Comparison of ENCODE assay signal across 31 cellular contexts in genomic region chr2:20400787-20401494, GRCh38. TPM values are rescaled to one million over a fixed set of nuclear protein-coding genes. Genes with fewer than 3 reads are reported as not detected.
A peak's percentile ranks its signal among the peaks of the same experiment; 100 is the strongest.
DNase-seq lines count a peak whose midpoint lies in the region; ATAC-seq and TF ChIP-seq lines count a peak whose summit lies in the region.
"Had no signal": no experiment of that assay in that cellular context is flagged by ENCODE, and none has a peak within 500 bp of the region (broad histone marks: within the 10 kb centered on the region; RNA-seq: fewer than 3 reads in every experiment).

No MANE protein-coding gene starts in this region.

- no peak overlapping the region for H3K27ac Mint-ChIP-seq in activated CD4-positive, alpha-beta memory T cell treated with anti-CD3 and anti-CD28 coated beads, Interleukin-2, amount 10 ng/mL, durations not matched to agents 7 days and 5 days
- H3K27ac Mint-ChIP-seq: activated naive CD4-positive, alpha-beta T cell treated with anti-CD3 and anti-CD28 coated beads, Interleukin-2, amount 50 U/mL, for 24 hours; activated T-helper 1 cell treated with anti-CD3 and anti-CD28 coated beads, Interleukin-12 subunit alpha, Interleukin-12 subunit beta, Interleukin-2, Interleukin-4 antibody, amounts not matched to agents 30 ng/mL and 10 ng/mL and 1 ng/mL, durations not matched to agents 14 hours and 24 hours and 36 hours; CD4-positive, CD25-positive, alpha-beta regulatory T cell; dendritic cell treated with granulocyte-macrophage colony-stimulating factor and Interleukin-4, amounts not matched to agents 40 ng/mL and 50 ng/mL, for 4 days; endodermal cell; stimulated activated effector memory CD8-positive, alpha-beta T cell treated with anti-CD3 and anti-CD28 coated beads, Interleukin-12 subunit alpha, Interleukin-12 subunit beta, amount 100 ng/mL, for 72 hours; WTC11 had no signal

- H3K27me3 ChIP-seq in mammary epithelial cell (ENCODE audit: insufficient read depth, low read length) = no peaks in the 10 kb centered on the region
- H3K27me3 ChIP-seq in foreskin keratinocyte = peaks cover 8% of the 10 kb centered on the region
- no peaks in the 10 kb centered on the region for H3K27me3 ChIP-seq in subcutaneous abdominal adipose tissue (ENCODE audit: control insufficient read depth in 5 of 5, insufficient read depth in 4 of 5, low read length in 5 of 5)
- H3K27me3 ChIP-seq: ascending aorta, pancreas had no signal

- H3K4me1 ChIP-seq in mammary epithelial cell (ENCODE audit: insufficient read depth, low read length) (peaks cover 10% of the 10 kb centered on the region), foreskin keratinocyte (peaks cover 3% of the 10 kb centered on the region), subcutaneous abdominal adipose tissue (ENCODE audit: control insufficient read depth in 5 of 5, insufficient read depth in 5 of 5, low read length in 5 of 5) (peaks cover 0 to 13% (median 5%) of the 10 kb centered on the region in 5 donors)
- H3K4me1 ChIP-seq: ascending aorta, pancreas had no signal

- POLR2A ChIA-PET in activated CD4-positive, alpha-beta memory T cell treated with anti-CD3 and anti-CD28 coated beads, Interleukin-2, amount 10 ng/mL, durations not matched to agents 7 days and 5 days (lab: Charles Lee) = no interaction called here

- no peaks in the 10 kb centered on the region for H3K79me2 ChIP-seq in mammary epithelial cell (ENCODE audit: insufficient read depth, low read length)

- no TSS peak for BruUV-seq in mammary epithelial cell (replicated peaks; lab: Mats Ljungman, UMichigan)

- DNase-seq in NCI-H82 (lab: John Stamatoyannopoulos, UW) (peak; percentile 54), NCI-H82 treated with DMSO at 0.1 percent for 48 hours (lab: John Stamatoyannopoulos, UW; ENCODE audit: unreplicated experiment) (no peak), mammary epithelial cell (peak; percentile 24), foreskin keratinocyte (no peak), DMS53 (lab: John Stamatoyannopoulos, UW) (no peak)
- no peak for DNase-seq in activated CD4-positive, alpha-beta memory T cell treated with anti-CD3 and anti-CD28 coated beads, Interleukin-2, amount 10 ng/mL, durations not matched to agents 7 days and 5 days
- DNase-seq: activated CD4-positive, alpha-beta T cell treated with anti-CD3 and anti-CD28 coated beads, Interleukin-2, amount 50 U/mL, for 1 hour; CD4-positive, CD25-positive, alpha-beta regulatory T cell; central memory CD4-positive, alpha-beta T cell; EL; endodermal cell; Kasumi-1; NCI-H1048; NCI-H1694; NCI-H524 treated with DMSO at 0.1 percent for 48 hours; pancreas; right cardiac atrium; stimulated activated CD4-positive, alpha-beta T cell treated with anti-CD3 and anti-CD28 coated beads, Interleukin-4, amount 100 ng/mL, for 24 hours; SW 1271; T-helper 9 cell had no signal

- H3K4me1 Mint-ChIP-seq in activated CD4-positive, alpha-beta memory T cell treated with anti-CD3 and anti-CD28 coated beads, Interleukin-2, amount 10 ng/mL, durations not matched to agents 7 days and 5 days = no peaks in the 10 kb centered on the region
- H3K4me1 Mint-ChIP-seq: activated naive CD4-positive, alpha-beta T cell treated with anti-CD3 and anti-CD28 coated beads, Interleukin-2, amount 50 U/mL, for 24 hours; CD4-positive, CD25-positive, alpha-beta regulatory T cell; stimulated activated effector memory CD8-positive, alpha-beta T cell treated with anti-CD3 and anti-CD28 coated beads, Interleukin-12 subunit alpha, Interleukin-12 subunit beta, amount 100 ng/mL, for 72 hours; WTC11 had no signal

- 35% methylated on average over 3 of the region's 3 CpGs for WGBS in mammary epithelial cell (ENCODE audit: low coverage, missing lambda C conversion rate)

- no peaks in the 10 kb centered on the region for H3K9me3 Mint-ChIP-seq in activated CD4-positive, alpha-beta memory T cell treated with anti-CD3 and anti-CD28 coated beads, Interleukin-2, amount 10 ng/mL, durations not matched to agents 7 days and 5 days
- H3K9me3 Mint-ChIP-seq: activated naive CD4-positive, alpha-beta T cell treated with anti-CD3 and anti-CD28 coated beads, Interleukin-2, amount 50 U/mL, for 24 hours; activated T-helper 1 cell treated with anti-CD3 and anti-CD28 coated beads, Interleukin-12 subunit alpha, Interleukin-12 subunit beta, Interleukin-2, Interleukin-4 antibody, amounts not matched to agents 30 ng/mL and 10 ng/mL and 1 ng/mL, durations not matched to agents 14 hours and 24 hours and 36 hours; dendritic cell treated with granulocyte-macrophage colony-stimulating factor and Interleukin-4, amounts not matched to agents 40 ng/mL and 50 ng/mL, for 4 days; endodermal cell; stimulated activated effector memory CD8-positive, alpha-beta T cell treated with anti-CD3 and anti-CD28 coated beads, Interleukin-12 subunit alpha, Interleukin-12 subunit beta, amount 100 ng/mL, for 72 hours; WTC11 had no signal

- H3K4me3 ChIP-seq in mammary epithelial cell (replicated peaks in 1 of 3; ENCODE audit: insufficient read depth in 1 of 3, low read depth in 2 of 3, low read length in 3 of 3) (no peak overlapping the region), subcutaneous abdominal adipose tissue (ENCODE audit: low read depth in 1 of 5, low read length in 5 of 5) (no peak overlapping the region)
- H3K4me3 ChIP-seq: ascending aorta, lung, pancreas had no signal

- H3K9ac ChIP-seq in mammary epithelial cell (ENCODE audit: insufficient read depth, low read length) (no peak overlapping the region), subcutaneous abdominal adipose tissue (ENCODE audit: low read length in 5 of 5) (no peak overlapping the region)

- peaks cover 32% of the 10 kb centered on the region for H3K27me3 Mint-ChIP-seq in activated CD4-positive, alpha-beta memory T cell treated with anti-CD3 and anti-CD28 coated beads, Interleukin-2, amount 10 ng/mL, durations not matched to agents 7 days and 5 days
- H3K27me3 Mint-ChIP-seq: activated naive CD4-positive, alpha-beta T cell treated with anti-CD3 and anti-CD28 coated beads, Interleukin-2, amount 50 U/mL, for 24 hours had no signal

- peak overlapping the region; percentile 12 for H3K4me2 ChIP-seq in mammary epithelial cell (ENCODE audit: insufficient read depth, low read depth, low read length)

- intact Hi-C loops in mammary epithelial cell (cut with micrococcal nuclease) = no loop called here

- no peak overlapping the region for H3K4me3 Mint-ChIP-seq in activated CD4-positive, alpha-beta memory T cell treated with anti-CD3 and anti-CD28 coated beads, Interleukin-2, amount 10 ng/mL, durations not matched to agents 7 days and 5 days
- H3K4me3 Mint-ChIP-seq: activated naive CD4-positive, alpha-beta T cell treated with anti-CD3 and anti-CD28 coated beads, Interleukin-2, amount 50 U/mL, for 24 hours; activated T-helper 1 cell treated with anti-CD3 and anti-CD28 coated beads, Interleukin-12 subunit alpha, Interleukin-12 subunit beta, Interleukin-2, Interleukin-4 antibody, amounts not matched to agents 30 ng/mL and 10 ng/mL and 1 ng/mL, durations not matched to agents 14 hours and 24 hours and 36 hours; CD4-positive, CD25-positive, alpha-beta regulatory T cell; dendritic cell treated with granulocyte-macrophage colony-stimulating factor and Interleukin-4, amounts not matched to agents 40 ng/mL and 50 ng/mL, for 4 days; endodermal cell; stimulated activated effector memory CD8-positive, alpha-beta T cell treated with anti-CD3 and anti-CD28 coated beads, Interleukin-12 subunit alpha, Interleukin-12 subunit beta, amount 100 ng/mL, for 72 hours; WTC11 had no signal

- CTCF ChIA-PET in mammary epithelial cell (lab: Charles Lee; ENCODE audit: low non-redundant PET) = no interaction called here
- CTCF ChIA-PET in activated CD4-positive, alpha-beta memory T cell treated with anti-CD3 and anti-CD28 coated beads, Interleukin-2, amount 10 ng/mL, durations not matched to agents 7 days and 5 days (lab: Charles Lee) = interaction anchor here (3.2 kb wide), 1 partner anchor 11 kb away, joined by 22 read pairs; no protein-coding TSS in a partner anchor

- H4K20me1 ChIP-seq in mammary epithelial cell (ENCODE audit: insufficient read depth, low read length) = no peaks in the 10 kb centered on the region

- H2AFZ ChIP-seq in mammary epithelial cell (ENCODE audit: low read depth, low read length) = peak overlapping the region; percentile 7

- TF ChIP-seq CTCF in mammary epithelial cell (conservative IDR thresholded peaks at IDR 0.05 in 1 of 2, IDR thresholded peaks at IDR 0.05 in 1 of 2; ENCODE audit: extremely low read depth in 1 of 2, insufficient read depth in 1 of 2, low read depth in 1 of 2, low read length in 2 of 2) (no peak), foreskin keratinocyte (conservative IDR thresholded peaks at IDR 0.05) (no peak)

- H3K27ac ChIP-seq in mammary epithelial cell (ENCODE audit: insufficient read depth, low read depth, low read length) = no peak overlapping the region
- H3K27ac ChIP-seq in foreskin keratinocyte = peak overlapping the region; percentile 41
- peak overlapping the region; percentile 27 for H3K27ac ChIP-seq in subcutaneous abdominal adipose tissue (ENCODE audit: low read depth, low read length)
- H3K27ac ChIP-seq: 22Rv1, ascending aorta, HL-60, pancreas had no signal

- no peaks in the 10 kb centered on the region for H3K9me3 ChIP-seq in mammary epithelial cell (replicated peaks; ENCODE audit: insufficient read depth, low read length)
- H3K9me3 ChIP-seq in subcutaneous abdominal adipose tissue (ENCODE audit: control insufficient read depth in 5 of 5, low read length in 5 of 5) = no peaks in the 10 kb centered on the region
- H3K9me3 ChIP-seq: ascending aorta, pancreas had no signal

- in situ Hi-C loops in mammary epithelial cell (cut with MboI; ENCODE audit: low sequenced_read_pairs in 2 of 2) = no loop called here

- no peaks in the 10 kb centered on the region for H3K36me3 Mint-ChIP-seq in activated CD4-positive, alpha-beta memory T cell treated with anti-CD3 and anti-CD28 coated beads, Interleukin-2, amount 10 ng/mL, durations not matched to agents 7 days and 5 days (ENCODE audit: low read depth)
- H3K36me3 Mint-ChIP-seq: activated naive CD4-positive, alpha-beta T cell treated with anti-CD3 and anti-CD28 coated beads, Interleukin-2, amount 50 U/mL, for 24 hours; CD4-positive, CD25-positive, alpha-beta regulatory T cell; stimulated activated effector memory CD8-positive, alpha-beta T cell treated with anti-CD3 and anti-CD28 coated beads, Interleukin-12 subunit alpha, Interleukin-12 subunit beta, amount 100 ng/mL, for 72 hours; WTC11 had no signal

- ATAC-seq in foreskin keratinocyte = peak; percentile 5
- no peak for ATAC-seq in GM21447 (IDR thresholded peaks at IDR 0.05; ENCODE audit: unreplicated experiment)
- ATAC-seq: pancreas; right cardiac atrium; stimulated activated effector memory CD8-positive, alpha-beta T cell treated with anti-CD3 and anti-CD28 coated beads, Interleukin-12 subunit alpha, Interleukin-12 subunit beta, amount 100 ng/mL, for 72 hours; WTC11 had no signal

- H3K36me3 ChIP-seq in mammary epithelial cell (ENCODE audit: insufficient read depth, low read length) = no peaks in the 10 kb centered on the region
- no peaks in the 10 kb centered on the region for H3K36me3 ChIP-seq in subcutaneous abdominal adipose tissue (ENCODE audit: control insufficient read depth in 5 of 5, insufficient read depth in 5 of 5, low read length in 5 of 5)
- H3K36me3 ChIP-seq: ascending aorta, pancreas had no signal

- dilution Hi-C loops in mammary epithelial cell (cut with HindIII; ENCODE audit: low sequenced_read_pairs) = loop anchor here (10.0 kb wide), 1 partner anchor 244 kb away; no protein-coding TSS in a partner anchor

RNA-seq across cellular contexts. Expression of gene RHOB, which starts 45.9 kb away (rescaled TPM):
- total RNA-seq in mammary epithelial cell (10 to 100 TPM; 26.2 to 53.5 TPM), foreskin keratinocyte (46.8 and 64.3 TPM in 2 replicates)
- polyA plus RNA-seq in mammary epithelial cell (18.3 TPM), foreskin keratinocyte (31.0 and 40.3 TPM in 2 replicates)
- 4.2 TPM for polyA minus RNA-seq in mammary epithelial cell
- total RNA-seq in activated CD4-positive, alpha-beta memory T cell treated with anti-CD3 and anti-CD28 coated beads, Interleukin-2, amount 10 ng/mL, durations not matched to agents 7 days and 5 days = 10 to 100 TPM; 14.0 to 14.4 TPM

RNA-seq across cellular contexts. Expression of gene PUM2, which starts 50.3 kb away (rescaled TPM):
- 10 to 100 TPM; 50.7 to 60.8 TPM for total RNA-seq in mammary epithelial cell
- polyA plus RNA-seq in mammary epithelial cell = 28.5 TPM
- polyA minus RNA-seq in mammary epithelial cell = 48.0 TPM
- 43.9 and 44.1 TPM in 2 replicates for total RNA-seq in foreskin keratinocyte
- 9.5 and 11.6 TPM in 2 replicates for polyA plus RNA-seq in foreskin keratinocyte
- 100 to 1,000 TPM; 141 to 147 TPM for total RNA-seq in activated CD4-positive, alpha-beta memory T cell treated with anti-CD3 and anti-CD28 coated beads, Interleukin-2, amount 10 ng/mL, durations not matched to agents 7 days and 5 days

Comparison
In these comparisons a context has a peak if more than half of its experiments do, and no peak if none do; other contexts are left out.
1. DNase-seq: peak in NCI-H82 (single experiment) and mammary epithelial cell (single experiment); none in NCI-H82 treated with DMSO at 0.1 percent for 48 hours (single experiment), foreskin keratinocyte (0 of 2), DMS53 (single experiment) and activated CD4-positive, alpha-beta memory T cell treated with anti-CD3 and anti-CD28 coated beads, Interleukin-2, amount 10 ng/mL, durations not matched to agents 7 days and 5 days (single experiment).